20 cellular contexts compared by ENCODE assay signal in the genomic region with DNA sequence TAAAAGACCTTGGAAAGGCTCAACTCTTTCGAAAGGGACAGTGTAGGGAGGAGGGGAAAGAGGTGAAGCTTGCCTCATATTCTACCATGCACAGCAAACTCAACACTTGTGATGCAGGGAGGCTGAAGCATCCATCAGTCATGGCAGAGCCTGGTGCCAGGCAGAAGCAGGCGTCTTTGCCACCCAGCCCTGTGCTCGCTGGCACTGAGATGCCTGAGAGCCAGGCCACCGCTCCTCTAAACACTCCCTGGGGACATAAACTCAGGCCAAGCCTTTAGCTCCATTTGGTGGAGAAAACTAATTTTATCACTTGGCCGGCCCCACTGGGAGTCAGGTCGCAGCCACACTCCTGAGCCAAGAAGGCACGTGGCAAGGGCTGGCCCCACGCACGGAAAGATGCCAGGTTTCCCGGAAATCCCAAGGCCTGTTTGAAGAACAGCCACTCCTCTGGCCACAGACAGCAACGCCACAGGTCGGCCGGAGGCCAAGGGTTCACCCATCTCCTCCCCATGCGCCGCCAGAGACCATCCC. TPM values are rescaled to one million over a fixed set of nuclear protein-coding genes. Genes with fewer than 3 reads are reported as not detected.
DNase-seq lines count a peak whose midpoint lies in the region; ATAC-seq and TF ChIP-seq lines count a peak whose summit lies in the region.
"Had no signal": no experiment of that assay in that cellular context is flagged by ENCODE, and none has a peak within 500 bp of the region (broad histone marks: within the 10 kb centered on the region; RNA-seq: fewer than 3 reads in every experiment).

No MANE protein-coding gene starts in this region.

- peak; percentile 25 for DNase-seq in activated CD8-positive, alpha-beta memory T cell treated with anti-CD3 and anti-CD28 coated beads, Interleukin-2, amount 10 ng/mL, durations not matched to agents 7 days and 5 days
- peak; percentile 33 for DNase-seq in fibroblast of the aortic adventitia (ENCODE audit: low read depth)
- DNase-seq in lung (ENCODE audit: low spot score), result peak; percentile 36
- peak in 1 of 2 donors; percentile 81 for DNase-seq in suprapubic skin (ENCODE audit: low spot score in 2 of 2)
- DNase-seq in erythroblast (lab: John Stamatoyannopoulos, UW), result no peak
- DNase-seq in GM23248, result no peak
- no peak for DNase-seq in NK-92 (lab: John Stamatoyannopoulos, UW; ENCODE audit: unreplicated experiment)
- DNase-seq: activated B cell treated with CpG ODN at 0.5 μM for 24 hours; activated naive CD4-positive, alpha-beta T cell treated with anti-CD3 and anti-CD28 coated beads, Interleukin-2, amount 50 U/mL, for 16 hours; GOT3; NCI-H1436; NCI-H2227 treated with DMSO at 0.1 percent for 48 hours; SHP77; stimulated activated CD4-positive, alpha-beta T cell treated with anti-CD3 and anti-CD28 coated beads, Interleukin-15, amount 100 ng/mL, for 24 hours had no signal

- TF ChIP-seq CTCF in fibroblast of the aortic adventitia (IDR thresholded peaks at IDR 0.05; ENCODE audit: insufficient read depth, low read length) (no peak), lung (IDR thresholded peaks at IDR 0.05; ENCODE audit: control extremely low read depth, extremely low read depth) (no peak), suprapubic skin (IDR thresholded peaks at IDR 0.05) (no peak)

- ATAC-seq in activated CD8-positive, alpha-beta memory T cell treated with anti-CD3 and anti-CD28 coated beads, Interleukin-2, amount 10 ng/mL, durations not matched to agents 7 days and 5 days, result no peak
- ATAC-seq in lung (ENCODE audit: insufficient read depth, low FRiP score), result no peak
- ATAC-seq in GM18873 (IDR thresholded peaks at IDR 0.05; ENCODE audit: low FRiP score, unreplicated experiment), result no peak

- H3K36me3 ChIP-seq in lung (ENCODE audit: control insufficient read depth in 2 of 2, insufficient read depth in 2 of 2, low read length in 2 of 2) (no peaks in the 10 kb centered on the region), suprapubic skin (no peaks in the 10 kb centered on the region), GM23248 (ENCODE audit: low read depth) (no peaks in the 10 kb centered on the region)
- H3K36me3 ChIP-seq: breast epithelium had no signal

- H3K79me2 ChIP-seq in GM23248 (ENCODE audit: insufficient read depth), result peaks cover 33% of the 10 kb centered on the region; the same call in 1 of the 2 replicates

- no peaks in the 10 kb centered on the region for H4K20me1 ChIP-seq in GM23248 (ENCODE audit: insufficient read depth)

- H3K36me3 Mint-ChIP-seq in activated CD8-positive, alpha-beta memory T cell treated with anti-CD3 and anti-CD28 coated beads, Interleukin-2, amount 10 ng/mL, durations not matched to agents 7 days and 5 days, result peaks cover 12% of the 10 kb centered on the region

- H3K27me3 Mint-ChIP-seq in activated CD8-positive, alpha-beta memory T cell treated with anti-CD3 and anti-CD28 coated beads, Interleukin-2, amount 10 ng/mL, durations not matched to agents 7 days and 5 days, result no peaks in the 10 kb centered on the region
- H3K27me3 Mint-ChIP-seq: activated B cell treated with CpG ODN at 0.5 μM for 24 hours; stimulated activated naive CD8-positive, alpha-beta T cell treated with anti-CD3 and anti-CD28 coated beads, Interleukin-15, Interleukin-2, amounts not matched to agents 100 ng/mL and 50 ng/mL, for 24 hours had no signal

- no peak overlapping the region for H3K9ac ChIP-seq in GM23248
- H3K9ac ChIP-seq: KMS-11 had no signal

- TF ChIP-seq POLR2A in suprapubic skin (IDR thresholded peaks at IDR 0.05), result no peak
- no peak for TF ChIP-seq POLR2A in erythroblast (IDR thresholded peaks at IDR 0.05; ENCODE audit: low read length)

- H3K9me3 Mint-ChIP-seq in activated CD8-positive, alpha-beta memory T cell treated with anti-CD3 and anti-CD28 coated beads, Interleukin-2, amount 10 ng/mL, durations not matched to agents 7 days and 5 days (ENCODE audit: low read depth), result no peaks in the 10 kb centered on the region
- H3K9me3 Mint-ChIP-seq: activated B cell treated with CpG ODN at 0.5 μM for 24 hours had no signal

- H3K4me1 ChIP-seq in lung (ENCODE audit: control insufficient read depth in 2 of 2, insufficient read depth in 2 of 2, low read length in 2 of 2) (peaks cover 3 to 13% of the 10 kb centered on the region in 2 donors), suprapubic skin (peaks cover 33% of the 10 kb centered on the region), GM23248 (ENCODE audit: insufficient read depth) (peaks cover 7% of the 10 kb centered on the region; the same call in 1 of the 2 replicates)
- H3K4me1 ChIP-seq: breast epithelium had no signal

- H3K9me3 ChIP-seq in lung (ENCODE audit: control insufficient read depth in 2 of 2, insufficient read depth in 1 of 2, low read length in 1 of 2) (no peaks in the 10 kb centered on the region), suprapubic skin (no peaks in the 10 kb centered on the region), GM23248 (ENCODE audit: low read depth) (no peaks in the 10 kb centered on the region)
- H3K9me3 ChIP-seq: breast epithelium had no signal

- no peak overlapping the region for H2AFZ ChIP-seq in GM23248

- H3K27ac Mint-ChIP-seq in activated CD8-positive, alpha-beta memory T cell treated with anti-CD3 and anti-CD28 coated beads, Interleukin-2, amount 10 ng/mL, durations not matched to agents 7 days and 5 days, result no peak overlapping the region
- H3K27ac Mint-ChIP-seq: activated B cell treated with CpG ODN at 0.5 μM for 24 hours; stimulated activated naive CD8-positive, alpha-beta T cell treated with anti-CD3 and anti-CD28 coated beads, Interleukin-15, Interleukin-2, amounts not matched to agents 100 ng/mL and 50 ng/mL, for 24 hours; T-helper 1 cell treated with Interleukin-12 subunit alpha and Interleukin-12 subunit beta and Interleukin-4 antibody, amounts not matched to agents 30 μg/mL and 1 μg/mL, for 36 hours had no signal

- TF ChIP-seq EP300 in suprapubic skin (IDR thresholded peaks at IDR 0.05), result no peak

- 79 to 88% methylated on average over 15 of the region's 15 CpGs for WGBS in lung, 2 donors
- WGBS in suprapubic skin, result 40% methylated on average over 8 of the region's 15 CpGs
- WGBS in GM23248 (ENCODE audit: low coverage in 1 of 2, low lambda C conversion rate in 2 of 2, missing lambda C conversion rate in 2 of 2), 2 experiments, result 41 to 53% methylated on average over 10 to 15 of the region's 15 CpGs

- in situ Hi-C loops in GM23248 (cut with MboI), result no loop called here

- H3K4me3 Mint-ChIP-seq in activated CD8-positive, alpha-beta memory T cell treated with anti-CD3 and anti-CD28 coated beads, Interleukin-2, amount 10 ng/mL, durations not matched to agents 7 days and 5 days, result no peak overlapping the region
- H3K4me3 Mint-ChIP-seq: activated B cell treated with CpG ODN at 0.5 μM for 24 hours; stimulated activated naive CD8-positive, alpha-beta T cell treated with anti-CD3 and anti-CD28 coated beads, Interleukin-15, Interleukin-2, amounts not matched to agents 100 ng/mL and 50 ng/mL, for 24 hours; T-helper 1 cell treated with Interleukin-12 subunit alpha and Interleukin-12 subunit beta and Interleukin-4 antibody, amounts not matched to agents 30 μg/mL and 1 μg/mL, for 36 hours had no signal

- H3K4me1 Mint-ChIP-seq in activated CD8-positive, alpha-beta memory T cell treated with anti-CD3 and anti-CD28 coated beads, Interleukin-2, amount 10 ng/mL, durations not matched to agents 7 days and 5 days, result peaks cover 14% of the 10 kb centered on the region
- H3K4me1 Mint-ChIP-seq: activated B cell treated with CpG ODN at 0.5 μM for 24 hours had no signal

- CTCF ChIA-PET in activated CD8-positive, alpha-beta memory T cell treated with anti-CD3 and anti-CD28 coated beads, Interleukin-2, amount 10 ng/mL, durations not matched to agents 7 days and 5 days (lab: Charles Lee), result interaction anchor here (1.1 kb wide), 1 partner anchor 10 kb away, joined by 3 read pairs; no protein-coding TSS in a partner anchor

- no peak overlapping the region for H3K4me2 ChIP-seq in GM23248 (ENCODE audit: unreplicated experiment)
- H3K4me2 ChIP-seq: KMS-11 had no signal

- H3K9me2 ChIP-seq in GM23248 (ENCODE audit: insufficient read depth), result no peaks in the 10 kb centered on the region

- H3K4me3 ChIP-seq in fibroblast of the aortic adventitia (ENCODE audit: low read depth, low read length) (no peak overlapping the region), lung (no peak overlapping the region), suprapubic skin (no peak overlapping the region), GM23248 (no peak overlapping the region)
- H3K4me3 ChIP-seq: breast epithelium, dorsolateral prefrontal cortex had no signal

- no peak overlapping the region for H3K27ac ChIP-seq in lung (ENCODE audit: low read depth in 1 of 2, low read length in 1 of 2)
- peak overlapping the region; percentile 84 for H3K27ac ChIP-seq in suprapubic skin
- no peak overlapping the region for H3K27ac ChIP-seq in GM23248
- H3K27ac ChIP-seq: breast epithelium, KMS-11 had no signal

- no peaks in the 10 kb centered on the region for H3F3A ChIP-seq in GM23248 (ENCODE audit: insufficient read depth)

- no peaks in the 10 kb centered on the region for H3K27me3 ChIP-seq in lung (ENCODE audit: control insufficient read depth, insufficient read depth)
- no peaks in the 10 kb centered on the region for H3K27me3 ChIP-seq in suprapubic skin
- no peaks in the 10 kb centered on the region for H3K27me3 ChIP-seq in GM23248 (replicated peaks; ENCODE audit: insufficient read depth)
- H3K27me3 ChIP-seq: breast epithelium, dorsolateral prefrontal cortex had no signal

RNA-seq across cellular contexts. Expression of gene XXYLT1, which starts 30.7 kb away (rescaled TPM):
- total RNA-seq in activated CD8-positive, alpha-beta memory T cell treated with anti-CD3 and anti-CD28 coated beads, Interleukin-2, amount 10 ng/mL, durations not matched to agents 7 days and 5 days, result 1 to 10 TPM; 7.2 to 9.2 TPM
- total RNA-seq in fibroblast of the aortic adventitia (ENCODE audit: low replicate concordance) (13.0 and 21.0 TPM in 2 replicates), lung (10 to 100 TPM; 13.7 to 15.4 TPM), suprapubic skin (10 to 100 TPM in 2 of 4 donors, 1 to 10 TPM in 2; 8.0 to 19.4 (median 13.2) TPM)
- polyA plus RNA-seq in lung (1 to 10 TPM; 4.7 to 9.2 TPM), GM23248 (2016; fragmentation: Nextera tagmentation; extraction: Ambion mirVana) (22.8 and 24.3 TPM in 2 replicates)
- total RNA-seq in GM23248 (2014; rRNA removed; shearing (Covaris generic)), result 42.4 and 44.7 TPM in 2 replicates

Comparison
In these comparisons a context has a peak if more than half of its experiments do, and no peak if none do; other contexts are left out.
1. DNase-seq: peak in activated CD8-positive, alpha-beta memory T cell treated with anti-CD3 and anti-CD28 coated beads, Interleukin-2, amount 10 ng/mL, durations not matched to agents 7 days and 5 days (single experiment), fibroblast of the aortic adventitia (single experiment) and lung (single experiment); none in erythroblast (0 of 2), GM23248 (single experiment) and NK-92 (single experiment).